Comparison of ENCODE assay signal across 10 cellular contexts in genomic region chr18:48802543-48803428, GRCh38.
DNase-seq lines count a peak whose midpoint lies in the region; ATAC-seq, FAIRE-seq and TF ChIP-seq lines count a peak whose summit lies in the region.
"Had no signal": no experiment of that assay in that cellular context is flagged by ENCODE, and none has a peak within 500 bp of the region (broad histone marks: within the 10 kb centered on the region; RNA-seq: fewer than 3 reads in every experiment).

No MANE protein-coding gene starts in this region.

- H3K36me3 ChIP-seq in CD8-positive, alpha-beta T cell (ENCODE audit: insufficient read depth, low read length) = no peaks in the 10 kb centered on the region
- H3K36me3 ChIP-seq in left ventricle myocardium inferior (no peaks in the 10 kb centered on the region), tibial nerve (peaks cover 0 to 43% (median 0%) of the 10 kb centered on the region in 3 donors)
- H3K36me3 ChIP-seq: vagina had no signal

- no peaks in the 10 kb centered on the region for H3K9me3 Mint-ChIP-seq in CD8-positive, alpha-beta T cell
- no peaks in the 10 kb centered on the region for H3K9me3 Mint-ChIP-seq in activated B cell treated with CpG ODN at 0.5 μM for 24 hours

- no peak for ATAC-seq in CD8-positive, alpha-beta T cell
- no peak for ATAC-seq in activated B cell treated with CpG ODN at 0.5 μM for 24 hours (ENCODE audit: low read depth)

- FAIRE-seq in HTR-8/SVneo (lab: Jason Lieb, UNC) = no peak
- FAIRE-seq: D721Med had no signal

- in situ Hi-C loops in GM13976 (cut with MboI; ENCODE audit: low sequenced_read_pairs, unreplicated experiment) = no loop called here

- H3K4me3 ChIP-seq in CD8-positive, alpha-beta T cell (ENCODE audit: low read depth, low read length) = no peak overlapping the region
- no peak overlapping the region for H3K4me3 ChIP-seq in left ventricle myocardium inferior
- H3K4me3 ChIP-seq in tibial nerve = no peak overlapping the region
- H3K4me3 ChIP-seq: vagina had no signal

- H3K27me3 Mint-ChIP-seq in CD8-positive, alpha-beta T cell (ENCODE audit: low read depth) = no peaks in the 10 kb centered on the region
- no peaks in the 10 kb centered on the region for H3K27me3 Mint-ChIP-seq in activated B cell treated with CpG ODN at 0.5 μM for 24 hours

- H3K4me3 Mint-ChIP-seq in CD8-positive, alpha-beta T cell = no peak overlapping the region
- H3K4me3 Mint-ChIP-seq in activated B cell treated with CpG ODN at 0.5 μM for 24 hours = no peak overlapping the region

- intact Hi-C loops in CD8-positive, alpha-beta T cell (cut with DNase I, micrococcal nuclease) = no loop called here
- intact Hi-C loops in activated B cell treated with CpG ODN at 0.5 μM for 24 hours (cut with micrococcal nuclease) = no loop called here
- intact Hi-C loops in left ventricle myocardium inferior (cut with micrococcal nuclease) = no loop called here
- intact Hi-C loops in posterior vena cava (cut with DNase I) = no loop called here

- peaks cover 16% of the 10 kb centered on the region for H3K4me1 ChIP-seq in CD8-positive, alpha-beta T cell (ENCODE audit: insufficient read depth, low read length)
- H3K4me1 ChIP-seq in left ventricle myocardium inferior (peaks cover 83% of the 10 kb centered on the region), tibial nerve (peaks cover 0 to 24% (median 5%) of the 10 kb centered on the region in 4 donors)

- CTCF ChIA-PET in CD8-positive, alpha-beta T cell (lab: Charles Lee) = interaction anchor here (0.6 to 1.9 kb wide), 3 partner anchors 15 to 806 kb away, joined by 3 to 6 read pairs (median 3); no protein-coding TSS in a partner anchor
- CTCF ChIA-PET in activated B cell treated with CpG ODN at 0.5 μM for 24 hours (lab: Charles Lee) = no interaction called here

- no peak for TF ChIP-seq CTCF in CD8-positive, alpha-beta T cell (IDR thresholded peaks at IDR 0.05)
- TF ChIP-seq CTCF in activated B cell treated with CpG ODN at 0.5 μM for 24 hours (IDR thresholded peaks at IDR 0.05) (no peak), left ventricle myocardium inferior (IDR thresholded peaks at IDR 0.05; ENCODE audit: borderline replicate concordance) (no peak), tibial nerve (IDR thresholded peaks at IDR 0.05) (no peak), GM13976 (IDR thresholded peaks at IDR 0.05; ENCODE audit: borderline replicate concordance, control extremely low read depth, extremely low read depth, insufficient read depth, missing control alignments) (no peak)

- 87 to 91% methylated on average over 12 of the region's 12 CpGs for WGBS in tibial nerve, 2 donors

- no peaks in the 10 kb centered on the region for H3K27me3 ChIP-seq in CD8-positive, alpha-beta T cell (ENCODE audit: insufficient read depth, low read length)
- H3K27me3 ChIP-seq in left ventricle myocardium inferior (ENCODE audit: low read depth) (no peaks in the 10 kb centered on the region), tibial nerve (no peaks in the 10 kb centered on the region)
- H3K27me3 ChIP-seq: vagina had no signal

- DNase-seq in CD8-positive, alpha-beta T cell = peak in 1 of 7 experiments; percentile 47
- peak; percentile 12 for DNase-seq in activated B cell treated with CpG ODN at 0.5 μM for 24 hours
- DNase-seq in left ventricle myocardium inferior = peak; percentile 13
- DNase-seq in posterior vena cava (ENCODE audit: low spot score) = peak; percentile 75
- no peak for DNase-seq in GF-D8 (lab: John Stamatoyannopoulos, UW)
- no peak for DNase-seq in HTR-8/SVneo (ENCODE audit: insufficient read length, low spot score)
- DNase-seq in tibial nerve (ENCODE audit: low spot score in 2 of 2) = no peak
- DNase-seq in GM13976 (ENCODE audit: low spot score) = no peak

- no peak overlapping the region for H3K27ac ChIP-seq in CD8-positive, alpha-beta T cell (ENCODE audit: low read depth, low read length)
- H3K27ac ChIP-seq in left ventricle myocardium inferior (replicated peaks) (peak overlapping the region; percentile 85), tibial nerve (peak overlapping the region in 1 of 4 donors; percentile 29)
- H3K27ac ChIP-seq: vagina had no signal

- no peaks in the 10 kb centered on the region for H3K9me3 ChIP-seq in CD8-positive, alpha-beta T cell (ENCODE audit: low read length)
- no peaks in the 10 kb centered on the region for H3K9me3 ChIP-seq in left ventricle myocardium inferior (replicated peaks)
- H3K9me3 ChIP-seq in tibial nerve = no peaks in the 10 kb centered on the region
- H3K9me3 ChIP-seq: vagina had no signal

- POLR2A ChIA-PET in CD8-positive, alpha-beta T cell (lab: Charles Lee) = no interaction called here
- POLR2A ChIA-PET in activated B cell treated with CpG ODN at 0.5 μM for 24 hours (lab: Charles Lee) = interaction anchor here (1.9 to 2.9 kb wide), 3 partner anchors 18 to 147 kb away, joined by 7 to 19 read pairs (median 14); no protein-coding TSS in a partner anchor

- TF ChIP-seq POLR2A in tibial nerve (IDR thresholded peaks at IDR 0.05) = no peak

- H3K27ac Mint-ChIP-seq in CD8-positive, alpha-beta T cell = peak overlapping the region; percentile 67
- no peak overlapping the region for H3K27ac Mint-ChIP-seq in activated B cell treated with CpG ODN at 0.5 μM for 24 hours

- TF ChIP-seq EP300 in tibial nerve (IDR thresholded peaks at IDR 0.05) = no peak

- no peaks in the 10 kb centered on the region for H3K36me3 Mint-ChIP-seq in CD8-positive, alpha-beta T cell
- no peaks in the 10 kb centered on the region for H3K36me3 Mint-ChIP-seq in activated B cell treated with CpG ODN at 0.5 μM for 24 hours (ENCODE audit: low read depth)

- peaks cover 26% of the 10 kb centered on the region for H3K4me1 Mint-ChIP-seq in CD8-positive, alpha-beta T cell (ENCODE audit: low read depth)
- peaks cover 42% of the 10 kb centered on the region for H3K4me1 Mint-ChIP-seq in activated B cell treated with CpG ODN at 0.5 μM for 24 hours

Comparison
In these comparisons a context has a peak if more than half of its experiments do, and no peak if none do; other contexts are left out.
1. DNase-seq: peak in activated B cell treated with CpG ODN at 0.5 μM for 24 hours (single experiment), left ventricle myocardium inferior (single experiment) and posterior vena cava (single experiment); none in GF-D8 (single experiment), HTR-8/SVneo (single experiment), tibial nerve (0 of 2) and GM13976 (single experiment).